Comparison of ENCODE assay signal across 16 cellular contexts in the genomic region with DNA sequence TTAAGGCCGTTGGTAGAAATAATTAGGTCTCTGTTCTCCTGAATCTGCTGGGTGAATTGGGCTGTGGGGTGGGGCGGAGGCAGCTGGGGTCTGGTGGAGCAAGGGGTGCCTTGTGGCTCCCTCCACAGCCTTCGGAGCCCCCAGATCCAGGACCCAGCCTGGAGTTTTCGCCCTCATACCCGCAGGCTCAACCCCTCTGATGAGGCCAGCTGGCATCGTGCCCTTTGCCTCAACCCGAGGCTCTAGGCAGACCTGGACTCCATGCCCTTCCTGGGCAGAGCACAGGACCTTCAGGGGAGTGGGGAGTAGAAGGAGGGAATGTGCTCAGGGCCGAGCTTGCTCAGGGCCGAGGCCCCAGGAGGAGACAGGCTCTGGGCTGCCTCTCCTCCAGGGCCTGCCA. TPM values are rescaled to one million over a fixed set of nuclear protein-coding genes. Genes with fewer than 3 reads are reported as not detected.
DNase-seq lines count a peak whose midpoint lies in the region; ATAC-seq, FAIRE-seq and TF ChIP-seq lines count a peak whose summit lies in the region.
"Had no signal": no experiment of that assay in that cellular context is flagged by ENCODE, and none has a peak within 500 bp of the region (broad histone marks: within the 10 kb centered on the region; RNA-seq: fewer than 3 reads in every experiment).

No MANE protein-coding gene starts in this region.

- no peak overlapping the region for H3K9ac ChIP-seq in IMR-90 (ENCODE audit: low read depth, low read length)
- H3K9ac ChIP-seq in kidney (ENCODE audit: low read length in 2 of 2): no peak overlapping the region

- H3K36me3 ChIP-seq in IMR-90 (ENCODE audit: control insufficient read depth, insufficient read depth, low read length): no peaks in the 10 kb centered on the region
- no peaks in the 10 kb centered on the region for H3K36me3 ChIP-seq in kidney (ENCODE audit: control insufficient read depth in 1 of 2, insufficient read depth in 2 of 2, low read length in 2 of 2)
- H3K36me3 ChIP-seq in osteoblast (ENCODE audit: insufficient read depth, low read length): no peaks in the 10 kb centered on the region
- no peaks in the 10 kb centered on the region for H3K36me3 ChIP-seq in gastroesophageal sphincter

- peak overlapping the region; percentile 50 to 100; a peak in 5 of 6 replicates for H3K27ac ChIP-seq in A549
- H3K27ac ChIP-seq in IMR-90 (ENCODE audit: insufficient read depth, low read length): no peak overlapping the region
- H3K27ac ChIP-seq in kidney (ENCODE audit: low read depth in 2 of 2, low read length in 2 of 2): no peak overlapping the region
- no peak overlapping the region for H3K27ac ChIP-seq in osteoblast (ENCODE audit: low read depth, low read length)
- no peak overlapping the region for H3K27ac ChIP-seq in gastroesophageal sphincter

- H3K27me3 Mint-ChIP-seq in MCF 10A (ENCODE audit: insufficient read depth, unreplicated experiment): no peaks in the 10 kb centered on the region
- H3K27me3 Mint-ChIP-seq: CD4-positive, alpha-beta T cell had no signal

- no peak overlapping the region for H4K5ac ChIP-seq in IMR-90 (ENCODE audit: low read depth, low read length)

- CTCF ChIA-PET in A549 (lab: Yijun Ruan, JAX) (interaction anchor here (1.1 to 1.3 kb wide), 2 partner anchors 71 to 178 kb away, joined by 3 read pairs; no protein-coding TSS in a partner anchor), IMR-90 (lab: Yijun Ruan, JAX) (no interaction called here), MCF 10A (lab: Yijun Ruan, JAX) (interaction anchor here (0.7 to 1.9 kb wide), 2 partner anchors 17 to 223 kb away, joined by 3 to 4 read pairs; no protein-coding TSS in a partner anchor)

- no peak for TF ChIP-seq EP300 in A549 (IDR thresholded peaks at IDR 0.05)
- TF ChIP-seq EP300 in gastroesophageal sphincter (IDR thresholded peaks at IDR 0.05): no peak

- no peak for TF ChIP-seq CTCF in A549 (IDR thresholded peaks at IDR 0.05)
- TF ChIP-seq CTCF in IMR-90 (conservative IDR thresholded peaks at IDR 0.05; ENCODE audit: low read depth, low read length): no peak
- no peak for TF ChIP-seq CTCF in kidney (IDR thresholded peaks at IDR 0.05; ENCODE audit: borderline replicate concordance, extremely low read depth, insufficient read depth)
- no peak for TF ChIP-seq CTCF in osteoblast (IDR thresholded peaks at IDR 0.05; ENCODE audit: extremely low read depth, low read depth, low read length)
- TF ChIP-seq CTCF in gastroesophageal sphincter (IDR thresholded peaks at IDR 0.05): no peak
- TF ChIP-seq CTCF in MCF 10A (IDR thresholded peaks at IDR 0.05; ENCODE audit: unreplicated experiment): no peak

- BruUV-seq in IMR-90 (replicated peaks; lab: Mats Ljungman, UMichigan) (no TSS peak), MCF 10A (replicated peaks; lab: Mats Ljungman, UMichigan) (no TSS peak)

- H3K4me2 ChIP-seq in A549: no peak overlapping the region
- no peak overlapping the region for H3K4me2 ChIP-seq in IMR-90 (ENCODE audit: low read depth, low read length)
- no peak overlapping the region for H3K4me2 ChIP-seq in osteoblast (ENCODE audit: insufficient read depth, low read length)

- H3K79me1 ChIP-seq in IMR-90 (ENCODE audit: low read depth in 1 of 2, low read length in 2 of 2): peaks cover 0 to 14% of the 10 kb centered on the region in 2 experiments; a peak in 1 of 4 replicates

- no peak for ATAC-seq in A549
- no peak for ATAC-seq in IMR-90 (ENCODE audit: low read depth)
- ATAC-seq in gastroesophageal sphincter: no peak
- ATAC-seq in HG03097 (IDR thresholded peaks at IDR 0.05; ENCODE audit: low FRiP score, unreplicated experiment): no peak

- H3K27me3 ChIP-seq in IMR-90 (ENCODE audit: control insufficient read depth, insufficient read depth, low read length): no peaks in the 10 kb centered on the region; the same call in 1 of the 2 replicates
- H3K27me3 ChIP-seq in osteoblast (ENCODE audit: insufficient read depth, low read length): no peaks in the 10 kb centered on the region
- no peaks in the 10 kb centered on the region for H3K27me3 ChIP-seq in gastroesophageal sphincter

- intact Hi-C loops in IMR-90 (cut with micrococcal nuclease): no loop called here
- intact Hi-C loops in kidney (cut with DNase I): no loop called here
- intact Hi-C loops in MCF 10A (cut with micrococcal nuclease): no loop called here

- in situ Hi-C loops in IMR-90 (cut with MboI; ENCODE audit: low sequenced_read_pairs): no loop called here

- TF ChIP-seq RAD21 in A549 (conservative IDR thresholded peaks at IDR 0.05 in 1 of 2, IDR thresholded peaks at IDR 0.05 in 1 of 2) (no peak), IMR-90 (IDR thresholded peaks at IDR 0.05; ENCODE audit: low read length) (no peak)

- no peak overlapping the region for H4K8ac ChIP-seq in IMR-90 (ENCODE audit: low read depth in 2 of 2, low read length in 2 of 2)

- no peak overlapping the region; the same call in 1 of the 2 replicates for H2BK20ac ChIP-seq in IMR-90 (ENCODE audit: low read depth, low read length)

- DNase-seq in A549 (ENCODE audit: low read depth in 1 of 2, low spot score in 1 of 2) (no peak), IMR-90 (no peak), kidney (peak; percentile 59), osteoblast (ENCODE audit: insufficient read length, low spot score, missing footprints) (peak; percentile 30), MCF 10A (ENCODE audit: unreplicated experiment) (no peak)
- no peak for DNase-seq in activated CD4-positive, alpha-beta T cell treated with anti-CD3 and anti-CD28 coated beads for 4 hours
- DNase-seq: C1 segment of cervical spinal cord; Calu3; CD4-positive, alpha-beta T cell; DMS 273 treated with DMSO at 0.1 percent for 48 hours had no signal

- H3K4me3 ChIP-seq in A549 (no peak overlapping the region), IMR-90 (ENCODE audit: insufficient read depth, low read depth, low read length) (no peak overlapping the region), kidney (ENCODE audit: low read length in 2 of 2) (no peak overlapping the region), osteoblast (ENCODE audit: insufficient read depth, low read length) (no peak overlapping the region), gastroesophageal sphincter (no peak overlapping the region)

- dilution Hi-C loops in IMR-90 (cut with HindIII; ENCODE audit: low sequenced_read_pairs, unreplicated experiment): no loop called here

- peak overlapping the region; percentile 45; the same call in 1 of the 3 replicates for H2BK15ac ChIP-seq in IMR-90 (ENCODE audit: low read depth, low read length)

- H4K20me1 ChIP-seq in IMR-90 (ENCODE audit: insufficient read depth, low read length): no peaks in the 10 kb centered on the region; the same call in 1 of the 2 replicates
- no peaks in the 10 kb centered on the region for H4K20me1 ChIP-seq in osteoblast (ENCODE audit: insufficient read depth, low read length)

- H3K9me3 ChIP-seq in A549: no peaks in the 10 kb centered on the region
- no peaks in the 10 kb centered on the region for H3K9me3 ChIP-seq in IMR-90 (ENCODE audit: control insufficient read depth, insufficient read depth, low read length)
- H3K9me3 ChIP-seq in kidney (ENCODE audit: control insufficient read depth in 1 of 2, low read length in 2 of 2): no peaks in the 10 kb centered on the region
- H3K9me3 ChIP-seq in osteoblast (ENCODE audit: low read depth, low read length): no peaks in the 10 kb centered on the region
- H3K9me3 ChIP-seq in gastroesophageal sphincter: no peaks in the 10 kb centered on the region

- H3K56ac ChIP-seq in IMR-90 (ENCODE audit: extremely low read depth, insufficient read depth, low read length): no peak overlapping the region

- FAIRE-seq in A549 (lab: Jason Lieb, UNC): no peak
- FAIRE-seq in kidney (lab: Jason Lieb, UNC): no peak
- FAIRE-seq: GM18507, H54, HTR-8/SVneo had no signal

- H3K9me1 ChIP-seq in IMR-90 (ENCODE audit: insufficient read depth, low read length): peaks cover 14% of the 10 kb centered on the region; the same call in 1 of the 2 replicates

- TF ChIP-seq POLR2A in A549 (IDR thresholded peaks at IDR 0.05; ENCODE audit: low read length) (no peak), IMR-90 (IDR thresholded peaks at IDR 0.05; ENCODE audit: low read depth, low read length) (no peak), gastroesophageal sphincter (IDR thresholded peaks at IDR 0.05) (no peak)

- H3K4me1 Mint-ChIP-seq in MCF 10A (ENCODE audit: insufficient read depth, unreplicated experiment): peaks cover 26% of the 10 kb centered on the region
- H3K4me1 Mint-ChIP-seq: B cell had no signal

- H3K9me3 Mint-ChIP-seq in MCF 10A (ENCODE audit: unreplicated experiment): no peaks in the 10 kb centered on the region
- H3K9me3 Mint-ChIP-seq: CD4-positive, alpha-beta T cell had no signal

- peaks cover 28% of the 10 kb centered on the region for H3K4me1 ChIP-seq in A549
- H3K4me1 ChIP-seq in IMR-90 (ENCODE audit: control insufficient read depth, insufficient read depth, low read length): peaks cover 19% of the 10 kb centered on the region
- H3K4me1 ChIP-seq in kidney (ENCODE audit: control insufficient read depth in 1 of 2, insufficient read depth in 1 of 2, low read depth in 1 of 2, low read length in 2 of 2): no peaks in the 10 kb centered on the region
- H3K4me1 ChIP-seq in osteoblast (ENCODE audit: insufficient read depth, low read length): peaks cover 24% of the 10 kb centered on the region
- H3K4me1 ChIP-seq in gastroesophageal sphincter: peaks cover 0 to 23% (median 19%) of the 10 kb centered on the region in 3 donors

- no peak overlapping the region for H3K27ac Mint-ChIP-seq in MCF 10A (ENCODE audit: low read depth, unreplicated experiment)
- H3K27ac Mint-ChIP-seq: B cell; CD4-positive, alpha-beta T cell had no signal

- no peak overlapping the region for H3K14ac ChIP-seq in IMR-90 (replicated peaks; ENCODE audit: low read depth, low read length)

- H2AK9ac ChIP-seq in IMR-90 (replicated peaks; ENCODE audit: low read depth, low read length, poor library complexity): no peak overlapping the region

- no peak overlapping the region for H3K4ac ChIP-seq in IMR-90 (ENCODE audit: low read depth, low read length)

- POLR2A ChIA-PET in A549 (lab: Yijun Ruan, JAX) (no interaction called here), IMR-90 (lab: Charles Lee; ENCODE audit: unreplicated experiment) (no interaction called here), MCF 10A (lab: Yijun Ruan, JAX) (interaction anchor here (1.1 kb wide), 1 partner anchor 20 kb away, joined by 3 read pairs; no protein-coding TSS in a partner anchor)

- H4K91ac ChIP-seq in IMR-90 (ENCODE audit: insufficient read depth, low read depth, low read length): peak overlapping the region; percentile 44

- no peak overlapping the region for H3K4me3 Mint-ChIP-seq in MCF 10A (ENCODE audit: unreplicated experiment)
- H3K4me3 Mint-ChIP-seq: B cell; CD4-positive, alpha-beta T cell had no signal

- H2AK5ac ChIP-seq in IMR-90 (ENCODE audit: low read depth, low read length): peak overlapping the region; percentile 43

- no peaks in the 10 kb centered on the region for H3K36me3 Mint-ChIP-seq in MCF 10A (ENCODE audit: insufficient read depth, unreplicated experiment)

- H3K18ac ChIP-seq in IMR-90 (ENCODE audit: low read depth, low read length): no peak overlapping the region

- WGBS in A549 (ENCODE audit: missing lambda C conversion rate): 91% methylated on average over 9 of the region's 9 CpGs
- no CpG with 5 or more reads among the region's 9 CpGs for WGBS in IMR-90 (ENCODE audit: extremely low coverage in 2 of 2, insufficient read length in 1 of 2), 2 experiments
- 100% methylated on average over 2 of the region's 9 CpGs; no CpG with 5 or more reads in 1 of the 2 donors for WGBS in gastroesophageal sphincter (ENCODE audit: low coverage in 1 of 2), 2 donors

- peak overlapping the region; percentile 9; the same call in 1 of the 2 replicates for H2BK120ac ChIP-seq in IMR-90 (ENCODE audit: low read depth, low read length)

- no peak overlapping the region; the same call in 1 of the 2 replicates for H3K23ac ChIP-seq in IMR-90 (ENCODE audit: low read depth, low read length)

- no peak overlapping the region for H2BK5ac ChIP-seq in IMR-90 (ENCODE audit: low read depth, low read length, poor library complexity, severe bottlenecking)

- H3K79me2 ChIP-seq in osteoblast (ENCODE audit: insufficient read depth, low read length): peaks cover under 1% of the 10 kb centered on the region

- H2AFZ ChIP-seq in IMR-90 (replicated peaks; ENCODE audit: low read length, poor library complexity) (no peak overlapping the region), osteoblast (ENCODE audit: low read length) (no peak overlapping the region)

RNA-seq across cellular contexts. Expression of a gene that starts 50.3 kb away (rescaled TPM):
- polyA plus RNA-seq in A549 (2011; rRNA removed) (18.9 and 19.9 TPM in 2 replicates), A549 (2017; fragmentation: RNase III; extraction: RNeasy Plus Mini Kit Qiagen cat#74134 plus additional on column Dnase treatment) (26.9 to 29.1 TPM (median 29.0 TPM) in 3 replicates), IMR-90 (2012; rRNA removed) (17.6 and 17.9 TPM in 2 replicates), kidney (ENCODE audit: insufficient read depth, low read depth, low replicate concordance) (17.3 TPM)
- 38.2 and 48.5 TPM in 2 replicates for polyA plus RNA-seq in A549 (2012; cell fraction: cytosol; rRNA removed)
- 76.0 and 84.4 TPM in 2 replicates for polyA plus RNA-seq in A549 (2012; cell fraction: nucleus; rRNA removed)
- 51.4 and 52.2 TPM in 2 replicates for polyA minus RNA-seq in A549 (2011; rRNA and poly(A)+ RNA removed)
- total RNA-seq in IMR-90 (2012; rRNA removed) (13.3 and 15.8 TPM in 2 replicates), kidney (32.6 TPM), osteoblast (76.0 and 81.6 TPM in 2 replicates), gastroesophageal sphincter (10 to 100 TPM; 41.2 to 76.0 (median 55.2) TPM), MCF 10A (2022) (9.8 and 12.3 TPM in 2 replicates)
- 8.3 and 14.6 TPM in 2 replicates for polyA plus RNA-seq in IMR-90 (2012; cell fraction: cytosol; rRNA removed)
- 22.6 and 22.9 TPM in 2 replicates for polyA plus RNA-seq in IMR-90 (2012; cell fraction: nucleus; rRNA removed; ENCODE audit: low replicate concordance)

Comparison
In these comparisons a context has a peak if more than half of its experiments do, and no peak if none do; other contexts are left out.
1. DNase-seq: peak in kidney (single experiment) and osteoblast (single experiment); none in A549 (0 of 2), IMR-90 (single experiment), MCF 10A (single experiment) and activated CD4-positive, alpha-beta T cell treated with anti-CD3 and anti-CD28 coated beads for 4 hours (0 of 2).
2. H3K27ac ChIP-seq: peak in A549 (2 of 2); none in IMR-90 (single experiment), kidney (0 of 2), osteoblast (single experiment) and gastroesophageal sphincter (0 of 4).